Comparison of ENCODE assay signal across 31 cellular contexts in genomic region chrX:24682739-24683432, GRCh38. TPM values are rescaled to one million over a fixed set of nuclear protein-coding genes. Genes with fewer than 3 reads are reported as not detected.
DNase-seq lines count a peak whose midpoint lies in the region; ATAC-seq, FAIRE-seq and TF ChIP-seq lines count a peak whose summit lies in the region.
"Had no signal": no experiment of that assay in that cellular context is flagged by ENCODE, and none has a peak within 500 bp of the region (broad histone marks: within the 10 kb centered on the region; RNA-seq: fewer than 3 reads in every experiment).

No MANE protein-coding gene starts in this region.

- no peaks in the 10 kb centered on the region for H3K9me3 ChIP-seq in HepG2 (ENCODE audit: low read length)
- H3K9me3 ChIP-seq: ascending aorta, BLaER1, Caco-2, ovary, SJCRH30, suprapubic skin, uterus had no signal

- intact Hi-C loops in activated CD4-positive, alpha-beta memory T cell treated with anti-CD3 and anti-CD28 coated beads for 36 hours (cut with micrococcal nuclease), result loop anchor here (1.0 to 5.0 kb wide), 4 partner anchors 10 to 203 kb away; partner anchors contain the start of genes PCYT1B and POLA1
- intact Hi-C loops in HepG2 (cut with micrococcal nuclease; ENCODE audit: unreplicated experiment), result no loop called here

- BruUV-seq in HepG2 (replicated peaks; lab: Mats Ljungman, UMichigan), result no TSS peak

- H3K27me3 Mint-ChIP-seq in activated CD8-positive, alpha-beta memory T cell treated with anti-CD3 and anti-CD28 coated beads, Interleukin-2, amount 10 ng/mL, durations not matched to agents 7 days and 5 days, result peaks cover 9% of the 10 kb centered on the region
- peaks cover 2% of the 10 kb centered on the region for H3K27me3 Mint-ChIP-seq in activated CD4-positive, alpha-beta memory T cell treated with anti-CD3 and anti-CD28 coated beads for 36 hours
- no peaks in the 10 kb centered on the region for H3K27me3 Mint-ChIP-seq in activated naive CD4-positive, alpha-beta T cell treated with anti-CD3 and anti-CD28 coated beads, Interleukin-2, amount 50 U/mL, for 24 hours

- H3K27me3 ChIP-seq in HepG2 (ENCODE audit: control insufficient read depth in 1 of 2, insufficient read depth in 2 of 2, low read length in 2 of 2), result no peaks in the 10 kb centered on the region
- H3K27me3 ChIP-seq: ascending aorta, BLaER1, ovary, SJCRH30, suprapubic skin, uterus had no signal

- H3K27ac ChIP-seq in HepG2 (ENCODE audit: extremely low read length, insufficient read depth, low read length), result no peak overlapping the region
- H3K27ac ChIP-seq: ascending aorta, BLaER1, GM23248, ovary, SJCRH30, suprapubic skin, uterus had no signal

- TF ChIP-seq EP300 in HepG2 (IDR thresholded peaks at IDR 0.05; ENCODE audit: low read depth in 2 of 2, low read length in 2 of 2), result no peak
- no peak for TF ChIP-seq EP300 in HepG2 (CRISPR knock-in tag; IDR thresholded peaks at IDR 0.05; ENCODE audit: borderline replicate concordance)

- FAIRE-seq in HepG2 (lab: Jason Lieb, UNC), result no peak
- FAIRE-seq: small intestine, TTC549 had no signal

- H3K9ac ChIP-seq in HepG2 (ENCODE audit: insufficient read depth, low read depth, low read length), result no peak overlapping the region
- H3K9ac ChIP-seq: BLaER1, GM23248 had no signal

- peaks cover 14% of the 10 kb centered on the region for H3K4me1 ChIP-seq in HepG2 (ENCODE audit: insufficient read depth, low read length)
- H3K4me1 ChIP-seq: ascending aorta, BLaER1, Caco-2, SJCRH30, suprapubic skin, uterus had no signal

- no peak overlapping the region for H3K4me3 ChIP-seq in HepG2 (replicated peaks in 1 of 3; ENCODE audit: insufficient read depth in 1 of 3, low read depth in 2 of 3, low read length in 3 of 3)
- H3K4me3 ChIP-seq: ascending aorta, BLaER1, GM23248, ovary, SJCRH30, suprapubic skin, uterus had no signal

- no peaks in the 10 kb centered on the region for H4K20me1 ChIP-seq in HepG2 (ENCODE audit: insufficient read depth, low read length)
- H4K20me1 ChIP-seq: BLaER1 had no signal

- H3K4me3 Mint-ChIP-seq in activated CD8-positive, alpha-beta memory T cell treated with anti-CD3 and anti-CD28 coated beads, Interleukin-2, amount 10 ng/mL, durations not matched to agents 7 days and 5 days, result no peak overlapping the region
- no peak overlapping the region for H3K4me3 Mint-ChIP-seq in activated CD4-positive, alpha-beta memory T cell treated with anti-CD3 and anti-CD28 coated beads for 36 hours
- peak overlapping the region; percentile 38 for H3K4me3 Mint-ChIP-seq in activated naive CD4-positive, alpha-beta T cell treated with anti-CD3 and anti-CD28 coated beads, Interleukin-2, amount 50 U/mL, for 24 hours
- H3K4me3 Mint-ChIP-seq: dendritic cell treated with granulocyte-macrophage colony-stimulating factor and Interleukin-4, amounts not matched to agents 40 ng/mL and 50 ng/mL, for 4 days; mesothelial cell of epicardium; naive thymus-derived CD8-positive, alpha-beta T cell; T-cell had no signal

- H3K4me1 Mint-ChIP-seq in activated CD8-positive, alpha-beta memory T cell treated with anti-CD3 and anti-CD28 coated beads, Interleukin-2, amount 10 ng/mL, durations not matched to agents 7 days and 5 days, result peaks cover 8% of the 10 kb centered on the region
- H3K4me1 Mint-ChIP-seq in activated CD4-positive, alpha-beta memory T cell treated with anti-CD3 and anti-CD28 coated beads for 36 hours (ENCODE audit: low read depth), result peaks cover 16% of the 10 kb centered on the region
- H3K4me1 Mint-ChIP-seq in activated naive CD4-positive, alpha-beta T cell treated with anti-CD3 and anti-CD28 coated beads, Interleukin-2, amount 50 U/mL, for 24 hours, result peaks cover 10% of the 10 kb centered on the region
- H3K4me1 Mint-ChIP-seq: mesothelial cell of epicardium; naive thymus-derived CD8-positive, alpha-beta T cell; T-cell had no signal

- H3K4me2 ChIP-seq in HepG2 (ENCODE audit: low read depth, low read length), result no peak overlapping the region
- H3K4me2 ChIP-seq: BLaER1 had no signal

- H3K36me3 ChIP-seq in HepG2 (replicated peaks in 1 of 2; ENCODE audit: control insufficient read depth in 1 of 2, insufficient read depth in 2 of 2, low read length in 2 of 2), result no peaks in the 10 kb centered on the region
- H3K36me3 ChIP-seq: ascending aorta, BLaER1, ovary, SJCRH30, suprapubic skin, uterus had no signal

- TF ChIP-seq POLR2A in HepG2 (IDR thresholded peaks at IDR 0.05; ENCODE audit: insufficient read depth in 1 of 2, low read depth in 2 of 2, low read length in 2 of 2), result no peak

- TF ChIP-seq CTCF in HepG2 (CRISPR knock-in tag; IDR thresholded peaks at IDR 0.05), result no peak

- no peak overlapping the region for H3K27ac Mint-ChIP-seq in activated CD8-positive, alpha-beta memory T cell treated with anti-CD3 and anti-CD28 coated beads, Interleukin-2, amount 10 ng/mL, durations not matched to agents 7 days and 5 days
- H3K27ac Mint-ChIP-seq in activated CD4-positive, alpha-beta memory T cell treated with anti-CD3 and anti-CD28 coated beads for 36 hours, result peak overlapping the region; percentile 58
- H3K27ac Mint-ChIP-seq in activated naive CD4-positive, alpha-beta T cell treated with anti-CD3 and anti-CD28 coated beads, Interleukin-2, amount 50 U/mL, for 24 hours, result peak overlapping the region; percentile 87
- H3K27ac Mint-ChIP-seq: dendritic cell treated with granulocyte-macrophage colony-stimulating factor and Interleukin-4, amounts not matched to agents 40 ng/mL and 50 ng/mL, for 4 days; mesothelial cell of epicardium; naive thymus-derived CD8-positive, alpha-beta T cell; T-cell had no signal

- no peaks in the 10 kb centered on the region for H3K79me2 ChIP-seq in HepG2 (ENCODE audit: insufficient read depth, low read length)

- H3K36me3 Mint-ChIP-seq in activated CD8-positive, alpha-beta memory T cell treated with anti-CD3 and anti-CD28 coated beads, Interleukin-2, amount 10 ng/mL, durations not matched to agents 7 days and 5 days, result peaks cover 3% of the 10 kb centered on the region
- no peaks in the 10 kb centered on the region for H3K36me3 Mint-ChIP-seq in activated CD4-positive, alpha-beta memory T cell treated with anti-CD3 and anti-CD28 coated beads for 36 hours
- no peaks in the 10 kb centered on the region for H3K36me3 Mint-ChIP-seq in activated naive CD4-positive, alpha-beta T cell treated with anti-CD3 and anti-CD28 coated beads, Interleukin-2, amount 50 U/mL, for 24 hours
- H3K36me3 Mint-ChIP-seq: mesothelial cell of epicardium; naive thymus-derived CD8-positive, alpha-beta T cell; T-cell had no signal

- POLR2A ChIA-PET in activated CD4-positive, alpha-beta memory T cell treated with anti-CD3 and anti-CD28 coated beads for 36 hours (lab: Charles Lee), result interaction anchor here (1.7 kb wide), 1 partner anchor 20 kb away, joined by 7 read pairs; no protein-coding TSS in a partner anchor
- POLR2A ChIA-PET in HepG2 (lab: Yijun Ruan, JAX), result no interaction called here

- no peak for TF ChIP-seq RAD21 in HepG2 (CRISPR knock-in tag; IDR thresholded peaks at IDR 0.05)

- peak; percentile 36 for ATAC-seq in activated CD8-positive, alpha-beta memory T cell treated with anti-CD3 and anti-CD28 coated beads, Interleukin-2, amount 10 ng/mL, durations not matched to agents 7 days and 5 days
- ATAC-seq in HepG2, result no peak
- no peak for ATAC-seq in GM18511 (IDR thresholded peaks at IDR 0.05; ENCODE audit: unreplicated experiment)
- ATAC-seq: left ventricle myocardium superior; naive thymus-derived CD8-positive, alpha-beta T cell; T-cell had no signal

- CTCF ChIA-PET in activated CD8-positive, alpha-beta memory T cell treated with anti-CD3 and anti-CD28 coated beads, Interleukin-2, amount 10 ng/mL, durations not matched to agents 7 days and 5 days (lab: Charles Lee), result no interaction called here
- CTCF ChIA-PET in activated CD4-positive, alpha-beta memory T cell treated with anti-CD3 and anti-CD28 coated beads for 36 hours (lab: Charles Lee), result no interaction called here
- CTCF ChIA-PET in HepG2 (lab: Yijun Ruan, JAX; ENCODE audit: low intra/inter-chr PET ratio, low total read pairs), result no interaction called here

- no peak overlapping the region for H2AFZ ChIP-seq in HepG2 (ENCODE audit: low read length)
- H2AFZ ChIP-seq: GM23248 had no signal

- peak; percentile 44 for DNase-seq in activated CD8-positive, alpha-beta memory T cell treated with anti-CD3 and anti-CD28 coated beads, Interleukin-2, amount 10 ng/mL, durations not matched to agents 7 days and 5 days
- DNase-seq in activated CD8-positive, alpha-beta memory T cell treated with anti-CD3 and anti-CD28 coated beads, Interleukin-2, amount 50 U/mL, for 48 hours, result no peak
- DNase-seq in activated CD4-positive, alpha-beta memory T cell treated with anti-CD3 and anti-CD28 coated beads for 36 hours, result peak; percentile 58
- DNase-seq in stimulated activated CD8-positive, alpha-beta memory T cell treated with anti-CD3 and anti-CD28 coated beads, Interleukin-15, amount 100 ng/mL, for 48 hours (ENCODE audit: low read depth in 2 of 2), result peak; percentile 17 to 26
- DNase-seq in occipital lobe (lab: John Stamatoyannopoulos, UW) (no peak), HepG2 (ENCODE audit: low spot score) (no peak)
- DNase-seq: ACHN; activated gamma-delta T cell treated with Interleukin-2 at 50 U/mL for 16 hours; Caco-2; caudate nucleus; DMS79 treated with DMSO at 0.1 percent for 48 hours; GM23248; left ventricle myocardium superior; naive thymus-derived CD8-positive, alpha-beta T cell; NCI-H1105; NCI-H2029; NCI-H2227 treated with DMSO at 0.1 percent for 48 hours; ovary; retina; SJCRH30; small intestine; T-cell; uterus had no signal

- WGBS in HepG2 (ENCODE audit: low lambda C conversion rate), result 62% methylated on average over 7 of the region's 7 CpGs

- H3K9me3 Mint-ChIP-seq in activated CD8-positive, alpha-beta memory T cell treated with anti-CD3 and anti-CD28 coated beads, Interleukin-2, amount 10 ng/mL, durations not matched to agents 7 days and 5 days (ENCODE audit: low read depth), result no peaks in the 10 kb centered on the region
- peaks cover 9% of the 10 kb centered on the region for H3K9me3 Mint-ChIP-seq in activated CD4-positive, alpha-beta memory T cell treated with anti-CD3 and anti-CD28 coated beads for 36 hours
- H3K9me3 Mint-ChIP-seq in activated naive CD4-positive, alpha-beta T cell treated with anti-CD3 and anti-CD28 coated beads, Interleukin-2, amount 50 U/mL, for 24 hours, result no peaks in the 10 kb centered on the region
- H3K9me3 Mint-ChIP-seq: dendritic cell treated with granulocyte-macrophage colony-stimulating factor and Interleukin-4, amounts not matched to agents 40 ng/mL and 50 ng/mL, for 4 days; T-cell had no signal

- in situ Hi-C loops in HepG2 (cut with HindIII; ENCODE audit: extremely low pct_ligation_motif_present, low pct_unique_long_range_greater_than_20kb), result no loop called here

RNA-seq across cellular contexts. Expression of gene POLA1, which starts 10.8 kb away (rescaled TPM):
- 10 to 100 TPM; 35.7 to 36.5 TPM for total RNA-seq in activated CD8-positive, alpha-beta memory T cell treated with anti-CD3 and anti-CD28 coated beads, Interleukin-2, amount 10 ng/mL, durations not matched to agents 7 days and 5 days
- 10 to 100 TPM; 40.9 to 41.7 TPM for total RNA-seq in activated CD4-positive, alpha-beta memory T cell treated with anti-CD3 and anti-CD28 coated beads for 36 hours
- total RNA-seq in occipital lobe, result 40.1 TPM
- 26.5 and 38.2 TPM in 2 replicates for total RNA-seq in HepG2 (2016; rRNA removed; fragmentation: Illumina TruSeq; extraction: Trizol)
- total RNA-seq in HepG2 (2016; cell fraction: cytosol; rRNA removed; fragmentation: Illumina TruSeq; extraction: Trizol; ENCODE audit: low read depth), result 31.5 and 34.7 TPM in 2 replicates
- total RNA-seq in HepG2 (2016; cell fraction: insoluble cytoplasmic fraction; rRNA removed; fragmentation: Illumina TruSeq; extraction: Trizol), result 26.6 and 35.6 TPM in 2 replicates
- 16.9 and 21.3 TPM in 2 replicates for total RNA-seq in HepG2 (2016; cell fraction: membrane; rRNA removed; fragmentation: Illumina TruSeq; extraction: Trizol)
- total RNA-seq in HepG2 (2016; cell fraction: nucleus; rRNA removed; fragmentation: Illumina TruSeq; extraction: Trizol), result 40.4 and 43.0 TPM in 2 replicates
- 2.1 and 3.3 TPM in 2 replicates for polyA plus RNA-seq in HepG2 (2011; rRNA removed)
- polyA plus RNA-seq in HepG2 (2011; cell fraction: cytosol; rRNA removed), result 1.9 and 2.2 TPM in 2 replicates
- 2.5 and 2.8 TPM in 2 replicates for polyA plus RNA-seq in HepG2 (2011; cell fraction: nucleus; rRNA removed)
- 3.7 and 5.9 TPM in 2 replicates for polyA plus RNA-seq in HepG2 (2012)
- polyA plus RNA-seq in HepG2 (2016; cell fraction: cytosol; fragmentation: Illumina TruSeq; extraction: Trizol; ENCODE audit: low read depth), result 0.48 and 0.66 TPM in 2 replicates
- 18.4 and 18.6 TPM in 2 replicates for polyA plus RNA-seq in HepG2 (2016; cell fraction: insoluble cytoplasmic fraction; fragmentation: Illumina TruSeq; extraction: Trizol; ENCODE audit: low read depth)
- 1.7 and 1.9 TPM in 2 replicates for polyA plus RNA-seq in HepG2 (2016; cell fraction: membrane; fragmentation: Illumina TruSeq; extraction: Trizol; ENCODE audit: low read depth)
- 11.7 and 13.0 TPM in 2 replicates for polyA plus RNA-seq in HepG2 (2016; cell fraction: nucleus; fragmentation: Illumina TruSeq; extraction: Trizol; ENCODE audit: insufficient read depth, low read depth)
- polyA minus RNA-seq in HepG2 (2011; rRNA and poly(A)+ RNA removed; ENCODE audit: low replicate concordance), result 7.2 and 67.2 TPM in 2 replicates
- polyA minus RNA-seq in HepG2 (2011; cell fraction: cytosol; rRNA and poly(A)+ RNA removed), result 4.5 and 5.7 TPM in 2 replicates
- polyA minus RNA-seq in HepG2 (2011; cell fraction: nucleus; rRNA and poly(A)+ RNA removed), result 19.8 and 21.9 TPM in 2 replicates

RNA-seq across cellular contexts. Expression of gene PCYT1B, which starts 35.7 kb away (rescaled TPM):
- total RNA-seq in activated CD8-positive, alpha-beta memory T cell treated with anti-CD3 and anti-CD28 coated beads, Interleukin-2, amount 10 ng/mL, durations not matched to agents 7 days and 5 days, result under 1 TPM in 1 of 2 experiments, not detected in 1; 0.23 TPM
- under 1 TPM; 0.14 to 0.24 TPM for total RNA-seq in activated CD4-positive, alpha-beta memory T cell treated with anti-CD3 and anti-CD28 coated beads for 36 hours
- total RNA-seq in occipital lobe (22.5 TPM), HepG2 (2016; rRNA removed; fragmentation: Illumina TruSeq; extraction: Trizol) (9.2 and 15.9 TPM in 2 replicates)
- 1.7 and 1.9 TPM in 2 replicates for total RNA-seq in HepG2 (2016; cell fraction: cytosol; rRNA removed; fragmentation: Illumina TruSeq; extraction: Trizol; ENCODE audit: low read depth)
- 9.1 and 14.7 TPM in 2 replicates for total RNA-seq in HepG2 (2016; cell fraction: insoluble cytoplasmic fraction; rRNA removed; fragmentation: Illumina TruSeq; extraction: Trizol)
- 3.4 TPM in 2 replicates for total RNA-seq in HepG2 (2016; cell fraction: membrane; rRNA removed; fragmentation: Illumina TruSeq; extraction: Trizol)
- total RNA-seq in HepG2 (2016; cell fraction: nucleus; rRNA removed; fragmentation: Illumina TruSeq; extraction: Trizol), result 5.7 and 7.7 TPM in 2 replicates
- 3.8 and 6.1 TPM in 2 replicates for polyA plus RNA-seq in HepG2 (2011; rRNA removed)
- polyA plus RNA-seq in HepG2 (2011; cell fraction: cytosol; rRNA removed), result 3.0 and 3.8 TPM in 2 replicates
- polyA plus RNA-seq in HepG2 (2011; cell fraction: nucleus; rRNA removed), result 3.2 and 3.7 TPM in 2 replicates
- polyA plus RNA-seq in HepG2 (2012), result 0.72 and 1.4 TPM in 2 replicates
- 1.5 TPM in 2 replicates for polyA plus RNA-seq in HepG2 (2016; cell fraction: cytosol; fragmentation: Illumina TruSeq; extraction: Trizol; ENCODE audit: low read depth)
- polyA plus RNA-seq in HepG2 (2016; cell fraction: insoluble cytoplasmic fraction; fragmentation: Illumina TruSeq; extraction: Trizol; ENCODE audit: low read depth), result 10.8 and 11.6 TPM in 2 replicates
- 2.1 and 2.3 TPM in 2 replicates for polyA plus RNA-seq in HepG2 (2016; cell fraction: membrane; fragmentation: Illumina TruSeq; extraction: Trizol; ENCODE audit: low read depth)
- polyA plus RNA-seq in HepG2 (2016; cell fraction: nucleus; fragmentation: Illumina TruSeq; extraction: Trizol; ENCODE audit: insufficient read depth, low read depth), result 7.3 and 9.5 TPM in 2 replicates
- polyA minus RNA-seq in HepG2 (2011; rRNA and poly(A)+ RNA removed; ENCODE audit: low replicate concordance), result 8.9 TPM in 1 of 2 replicates, not detected in the other
- 3.4 and 5.6 TPM in 2 replicates for polyA minus RNA-seq in HepG2 (2011; cell fraction: cytosol; rRNA and poly(A)+ RNA removed)
- 2.3 and 3.0 TPM in 2 replicates for polyA minus RNA-seq in HepG2 (2011; cell fraction: nucleus; rRNA and poly(A)+ RNA removed)
- total RNA-seq: GM23248; naive thymus-derived CD8-positive, alpha-beta T cell had no signal
- polyA plus RNA-seq: GM23248 had no signal

Comparison
In these comparisons a context has a peak if more than half of its experiments do, and no peak if none do; other contexts are left out.
1. DNase-seq: peak in activated CD8-positive, alpha-beta memory T cell treated with anti-CD3 and anti-CD28 coated beads, Interleukin-2, amount 10 ng/mL, durations not matched to agents 7 days and 5 days (single experiment), activated CD4-positive, alpha-beta memory T cell treated with anti-CD3 and anti-CD28 coated beads for 36 hours (single experiment) and stimulated activated CD8-positive, alpha-beta memory T cell treated with anti-CD3 and anti-CD28 coated beads, Interleukin-15, amount 100 ng/mL, for 48 hours (2 of 2); none in activated CD8-positive, alpha-beta memory T cell treated with anti-CD3 and anti-CD28 coated beads, Interleukin-2, amount 50 U/mL, for 48 hours (single experiment), occipital lobe (single experiment) and HepG2 (single experiment).